Comparison of ENCODE assay signal across 1 cellular context in genomic region chr22:46430961-46431838, GRCh38.
TF ChIP-seq lines count a peak whose summit lies in the region.

No MANE protein-coding gene starts in this region.

TF ChIP-seq in HepG2, 621 proteins besides CTCF, POLR2A, EP300 and RAD21 (continued from another document and continues in another):
- TF ChIP-seq, protein P1, sequence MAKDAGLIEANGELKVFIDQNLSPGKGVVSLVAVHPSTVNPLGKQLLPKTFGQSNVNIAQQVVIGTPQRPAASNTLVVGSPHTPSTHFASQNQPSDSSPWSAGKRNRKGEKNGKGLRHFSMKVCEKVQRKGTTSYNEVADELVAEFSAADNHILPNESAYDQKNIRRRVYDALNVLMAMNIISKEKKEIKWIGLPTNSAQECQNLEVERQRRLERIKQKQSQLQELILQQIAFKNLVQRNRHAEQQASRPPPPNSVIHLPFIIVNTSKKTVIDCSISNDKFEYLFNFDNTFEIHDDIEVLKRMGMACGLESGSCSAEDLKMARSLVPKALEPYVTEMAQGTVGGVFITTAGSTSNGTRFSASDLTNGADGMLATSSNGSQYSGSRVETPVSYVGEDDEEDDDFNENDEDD (CRISPR knock-in tag; IDR thresholded peaks at IDR 0.05; ENCODE audit: borderline replicate concordance) = peak; percentile 52; the same call in 1 of the 2 replicates
- peak; percentile 45; the same call in 1 of the 2 replicates for TF ChIP-seq ZNF574 (CRISPR knock-in tag; IDR thresholded peaks at IDR 0.05)
- TF ChIP-seq MIXL1 (CRISPR knock-in tag; IDR thresholded peaks at IDR 0.05) = peak; percentile 26; the same call in 1 of the 2 replicates
- TF ChIP-seq ZBTB7B (CRISPR knock-in tag; IDR thresholded peaks at IDR 0.05) = peak; percentile 91
- TF ChIP-seq ZNF788 (CRISPR knock-in tag; IDR thresholded peaks at IDR 0.05; ENCODE audit: borderline replicate concordance) = peak; percentile 69; the same call in 1 of the 2 replicates
- TF ChIP-seq PHF20 (CRISPR knock-in tag; IDR thresholded peaks at IDR 0.05) = peak; percentile 50; the same call in 1 of the 2 replicates
- no peak for TF ChIP-seq ZMYM2 (CRISPR knock-in tag; IDR thresholded peaks at IDR 0.05)
- 0 out of 2 replicates have a peak, but pooled peaks have one; percentile 13 for TF ChIP-seq SMAD1 (CRISPR knock-in tag; IDR thresholded peaks at IDR 0.05; ENCODE audit: borderline replicate concordance, low read depth)
- TF ChIP-seq, protein P2, sequence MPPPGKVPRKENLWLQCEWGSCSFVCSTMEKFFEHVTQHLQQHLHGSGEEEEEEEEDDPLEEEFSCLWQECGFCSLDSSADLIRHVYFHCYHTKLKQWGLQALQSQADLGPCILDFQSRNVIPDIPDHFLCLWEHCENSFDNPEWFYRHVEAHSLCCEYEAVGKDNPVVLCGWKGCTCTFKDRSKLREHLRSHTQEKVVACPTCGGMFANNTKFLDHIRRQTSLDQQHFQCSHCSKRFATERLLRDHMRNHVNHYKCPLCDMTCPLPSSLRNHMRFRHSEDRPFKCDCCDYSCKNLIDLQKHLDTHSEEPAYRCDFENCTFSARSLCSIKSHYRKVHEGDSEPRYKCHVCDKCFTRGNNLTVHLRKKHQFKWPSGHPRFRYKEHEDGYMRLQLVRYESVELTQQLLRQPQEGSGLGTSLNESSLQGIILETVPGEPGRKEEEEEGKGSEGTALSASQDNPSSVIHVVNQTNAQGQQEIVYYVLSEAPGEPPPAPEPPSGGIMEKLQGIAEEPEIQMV (CRISPR knock-in tag; IDR thresholded peaks at IDR 0.05; ENCODE audit: low read depth) = peak; percentile 32; the same call in 1 of the 2 replicates
- no peak for TF ChIP-seq ZNF10 (CRISPR knock-in tag; IDR thresholded peaks at IDR 0.05; ENCODE audit: borderline replicate concordance, low read depth)
- no peak; the same call in 1 of the 2 replicates for TF ChIP-seq DPF2 (CRISPR knock-in tag; IDR thresholded peaks at IDR 0.05; ENCODE audit: borderline replicate concordance, low read depth)
- TF ChIP-seq ZFP37 (CRISPR knock-in tag; IDR thresholded peaks at IDR 0.05; ENCODE audit: borderline replicate concordance) = 0 out of 2 replicates have a peak, but pooled peaks have one; percentile 38
- TF ChIP-seq ZFP90 (CRISPR knock-in tag; IDR thresholded peaks at IDR 0.05; ENCODE audit: borderline replicate concordance) = peak; percentile 49; the same call in 1 of the 2 replicates
- no peak; the same call in 1 of the 2 replicates for TF ChIP-seq EED (CRISPR knock-in tag; IDR thresholded peaks at IDR 0.05)
- TF ChIP-seq ZNF280B (CRISPR knock-in tag; IDR thresholded peaks at IDR 0.05; ENCODE audit: borderline replicate concordance) = peak; percentile 27; the same call in 1 of the 2 replicates
- 0 out of 2 replicates have a peak, but pooled peaks have one; percentile 44 for TF ChIP-seq THAP8 (CRISPR knock-in tag; IDR thresholded peaks at IDR 0.05; ENCODE audit: borderline replicate concordance)
- peak; percentile 35; the same call in 1 of the 2 replicates for TF ChIP-seq ZSCAN21 (CRISPR knock-in tag; IDR thresholded peaks at IDR 0.05; ENCODE audit: borderline replicate concordance)
- TF ChIP-seq, protein P3, sequence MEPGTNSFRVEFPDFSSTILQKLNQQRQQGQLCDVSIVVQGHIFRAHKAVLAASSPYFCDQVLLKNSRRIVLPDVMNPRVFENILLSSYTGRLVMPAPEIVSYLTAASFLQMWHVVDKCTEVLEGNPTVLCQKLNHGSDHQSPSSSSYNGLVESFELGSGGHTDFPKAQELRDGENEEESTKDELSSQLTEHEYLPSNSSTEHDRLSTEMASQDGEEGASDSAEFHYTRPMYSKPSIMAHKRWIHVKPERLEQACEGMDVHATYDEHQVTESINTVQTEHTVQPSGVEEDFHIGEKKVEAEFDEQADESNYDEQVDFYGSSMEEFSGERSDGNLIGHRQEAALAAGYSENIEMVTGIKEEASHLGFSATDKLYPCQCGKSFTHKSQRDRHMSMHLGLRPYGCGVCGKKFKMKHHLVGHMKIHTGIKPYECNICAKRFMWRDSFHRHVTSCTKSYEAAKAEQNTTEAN (CRISPR knock-in tag; conservative IDR thresholded peaks at IDR 0.05) = peak; percentile 71; the same call in 1 of the 2 replicates
- peak; percentile 68; the same call in 1 of the 2 replicates for TF ChIP-seq CSRNP1 (CRISPR knock-in tag; IDR thresholded peaks at IDR 0.05)
- peak; percentile 72 for TF ChIP-seq BRD4 (CRISPR knock-in tag; IDR thresholded peaks at IDR 0.05)
- TF ChIP-seq RBFOX2 (IDR thresholded peaks at IDR 0.05; ENCODE audit: low read depth, low read length) = peak; percentile 76
- no peak for TF ChIP-seq SP4 (CRISPR knock-in tag; IDR thresholded peaks at IDR 0.05)
- TF ChIP-seq ZNF598 (CRISPR knock-in tag; IDR thresholded peaks at IDR 0.05; ENCODE audit: borderline replicate concordance) = 0 out of 2 replicates have a peak, but pooled peaks have one; percentile 22
- TF ChIP-seq BCL6 (CRISPR knock-in tag; IDR thresholded peaks at IDR 0.05) = peak; percentile 52; the same call in 1 of the 2 replicates
- peak; percentile 53; the same call in 1 of the 2 replicates for TF ChIP-seq REPIN1 (CRISPR knock-in tag; IDR thresholded peaks at IDR 0.05; ENCODE audit: borderline replicate concordance, low read depth)
- peak; percentile 47; the same call in 1 of the 2 replicates for TF ChIP-seq SP140L (CRISPR knock-in tag; IDR thresholded peaks at IDR 0.05; ENCODE audit: borderline replicate concordance)
- TF ChIP-seq, protein P4, sequence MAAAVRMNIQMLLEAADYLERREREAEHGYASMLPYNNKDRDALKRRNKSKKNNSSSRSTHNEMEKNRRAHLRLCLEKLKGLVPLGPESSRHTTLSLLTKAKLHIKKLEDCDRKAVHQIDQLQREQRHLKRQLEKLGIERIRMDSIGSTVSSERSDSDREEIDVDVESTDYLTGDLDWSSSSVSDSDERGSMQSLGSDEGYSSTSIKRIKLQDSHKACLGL (CRISPR knock-in tag; IDR thresholded peaks at IDR 0.05) = peak; percentile 58; the same call in 1 of the 2 replicates
- TF ChIP-seq, protein P5, sequence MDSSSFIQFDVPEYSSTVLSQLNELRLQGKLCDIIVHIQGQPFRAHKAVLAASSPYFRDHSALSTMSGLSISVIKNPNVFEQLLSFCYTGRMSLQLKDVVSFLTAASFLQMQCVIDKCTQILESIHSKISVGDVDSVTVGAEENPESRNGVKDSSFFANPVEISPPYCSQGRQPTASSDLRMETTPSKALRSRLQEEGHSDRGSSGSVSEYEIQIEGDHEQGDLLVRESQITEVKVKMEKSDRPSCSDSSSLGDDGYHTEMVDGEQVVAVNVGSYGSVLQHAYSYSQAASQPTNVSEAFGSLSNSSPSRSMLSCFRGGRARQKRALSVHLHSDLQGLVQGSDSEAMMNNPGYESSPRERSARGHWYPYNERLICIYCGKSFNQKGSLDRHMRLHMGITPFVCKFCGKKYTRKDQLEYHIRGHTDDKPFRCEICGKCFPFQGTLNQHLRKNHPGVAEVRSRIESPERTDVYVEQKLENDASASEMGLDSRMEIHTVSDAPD (CRISPR knock-in tag; IDR thresholded peaks at IDR 0.05) = peak; percentile 38; the same call in 1 of the 2 replicates
- TF ChIP-seq ZSCAN20 (CRISPR knock-in tag; IDR thresholded peaks at IDR 0.05; ENCODE audit: borderline replicate concordance) = no peak
- no peak for TF ChIP-seq ZNF260 (CRISPR knock-in tag; IDR thresholded peaks at IDR 0.05; ENCODE audit: borderline replicate concordance, low read depth)
- peak; percentile 57 for TF ChIP-seq FOSL2 (CRISPR knock-in tag; IDR thresholded peaks at IDR 0.05)
- peak; percentile 73 for TF ChIP-seq ELF1 (CRISPR knock-in tag; IDR thresholded peaks at IDR 0.05)
- TF ChIP-seq YEATS2 (CRISPR knock-in tag; IDR thresholded peaks at IDR 0.05; ENCODE audit: borderline replicate concordance) = peak; percentile 71; the same call in 1 of the 2 replicates
- TF ChIP-seq SALL1 (CRISPR knock-in tag; IDR thresholded peaks at IDR 0.05) = peak; percentile 70
- TF ChIP-seq RERE (CRISPR knock-in tag; IDR thresholded peaks at IDR 0.05; ENCODE audit: low read depth) = 0 out of 2 replicates have a peak, but pooled peaks have one; percentile 24
- 0 out of 2 replicates have a peak, but pooled peaks have one; percentile 50 for TF ChIP-seq ARHGAP35 (CRISPR knock-in tag; IDR thresholded peaks at IDR 0.05; ENCODE audit: borderline replicate concordance)
- peak; percentile 24; the same call in 1 of the 2 replicates for TF ChIP-seq HIVEP1 (CRISPR knock-in tag; IDR thresholded peaks at IDR 0.05)
- peak; percentile 27; the same call in 1 of the 2 replicates for TF ChIP-seq CREM (IDR thresholded peaks at IDR 0.05)
- TF ChIP-seq CREM (CRISPR knock-in tag; IDR thresholded peaks at IDR 0.05) = no peak
